1 cellular context compared by ENCODE assay signal in genomic region chr10:48410503-48410902, GRCh38.
TF ChIP-seq lines count a peak whose summit lies in the region.

No MANE protein-coding gene starts in this region.

TF ChIP-seq in K562, 482 proteins besides CTCF, POLR2A, EP300 and RAD21 (continued from another document):
- no peak for TF ChIP-seq TSHZ1 (CRISPR knock-in tag; IDR thresholded peaks at IDR 0.05)
- no peak for TF ChIP-seq SMAD3 (CRISPR knock-in tag; conservative IDR thresholded peaks at IDR 0.05)
- no peak for TF ChIP-seq JUND (IDR thresholded peaks at IDR 0.05; ENCODE audit: borderline replicate concordance, low read depth, low read length)
- TF ChIP-seq JUND (tag; IDR thresholded peaks at IDR 0.05; ENCODE audit: borderline replicate concordance, low read depth, low read length) = no peak
- no peak for TF ChIP-seq GTF3C2 (IDR thresholded peaks at IDR 0.05; ENCODE audit: borderline replicate concordance, extremely low read depth, insufficient read length)
- no peak for TF ChIP-seq PRPF4 (IDR thresholded peaks at IDR 0.05; ENCODE audit: insufficient read depth, low read depth, low read length, poor library complexity, severe bottlenecking)
- TF ChIP-seq ZKSCAN8 (CRISPR knock-in tag; IDR thresholded peaks at IDR 0.05) = no peak
- no peak for TF ChIP-seq TOE1 (IDR thresholded peaks at IDR 0.05; ENCODE audit: borderline replicate concordance)
- TF ChIP-seq TOE1 (CRISPR knock-in tag; IDR thresholded peaks at IDR 0.05; ENCODE audit: borderline replicate concordance, low read depth) = no peak
